ENCODE assay signal across 15 cellular contexts in the genomic region with DNA sequence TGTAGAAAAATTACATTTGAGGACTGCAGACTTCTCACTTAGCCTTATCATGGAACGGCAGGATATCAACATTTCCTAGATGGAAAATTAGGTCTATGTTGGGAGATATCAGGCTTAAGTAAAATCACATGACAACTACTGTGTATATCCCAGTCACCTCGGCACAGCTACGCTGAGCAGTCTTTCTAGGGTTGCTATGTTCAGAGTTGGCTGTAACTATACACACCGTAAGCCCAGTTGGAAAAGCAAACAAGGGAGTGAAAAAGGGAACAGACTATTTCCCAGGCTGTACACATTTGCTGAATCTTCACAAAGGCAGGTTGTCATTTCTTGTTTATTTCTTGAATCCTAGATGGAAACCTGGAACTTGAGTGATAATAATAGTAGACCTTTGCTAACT.
DNase-seq lines count a peak whose midpoint lies in the region; ATAC-seq, FAIRE-seq and TF ChIP-seq lines count a peak whose summit lies in the region.
"Had no signal": no experiment of that assay in that cellular context is flagged by ENCODE, and none has a peak within 500 bp of the region (broad histone marks: within the 10 kb centered on the region; RNA-seq: fewer than 3 reads in every experiment).

No MANE protein-coding gene starts in this region.

- H3K27ac ChIP-seq in BLaER1 treated with 17β-estradiol and CSF1 and Interleukin-3, amounts not matched to agents 10 nM and 100 nM: peak overlapping the region in 9 of 11 experiments; percentile 30 to 85 (median 49); a peak in 16 of 22 replicates
- no peak overlapping the region for H3K27ac ChIP-seq in GM12878 (ENCODE audit: control insufficient read depth, insufficient read depth)

- TF ChIP-seq POLR2A in GM12878 (IDR thresholded peaks at IDR 0.05; ENCODE audit: low read depth, low read length): no peak

- intact Hi-C loops in GM12878 (cut with micrococcal nuclease; ENCODE audit: unreplicated experiment): no loop called here

- DNase-seq in LHCN-M2 (ENCODE audit: low read depth): peak; percentile 44
- DNase-seq in GM12878 (ENCODE audit: low read depth, low spot score): no peak
- peak; percentile 15 for DNase-seq in left kidney (ENCODE audit: low read depth, low spot score)
- DNase-seq in NCI-H82 (lab: John Stamatoyannopoulos, UW): no peak
- no peak for DNase-seq in RKO (ENCODE audit: low spot score)
- DNase-seq in activated CD4-positive, alpha-beta T cell treated with anti-CD3 and anti-CD28 coated beads, Interleukin-2, amount 50 U/mL, for 48 hours: no peak
- DNase-seq in activated T-cell treated with anti-CD3 and anti-CD28 coated beads for 4 hours: no peak
- DNase-seq: activated T-cell treated with anti-CD3 and anti-CD28 coated beads, Interleukin-2, amount 50 U/mL, for 48 hours; CD4-positive, alpha-beta T cell; Karpas-422; naive thymus-derived CD4-positive, alpha-beta T cell; stimulated activated CD4-positive, alpha-beta T cell treated with anti-CD3 and anti-CD28 coated beads, Interleukin-4, amount 100 ng/mL, for 1 hour had no signal

- peak; percentile 23 for ATAC-seq in GM12878
- ATAC-seq: naive thymus-derived CD4-positive, alpha-beta T cell had no signal

- H3K4me3 ChIP-seq in BLaER1 treated with 17β-estradiol and CSF1 and Interleukin-3, amounts not matched to agents 10 nM and 100 nM: no peak overlapping the region
- H3K4me3 ChIP-seq in GM12878: no peak overlapping the region

- H3K9ac ChIP-seq in BLaER1 treated with 17β-estradiol and CSF1 and Interleukin-3, amounts not matched to agents 10 nM and 100 nM: peak overlapping the region in 2 of 11 experiments; percentile 44 to 60; a peak in 3 of 22 replicates
- H3K9ac ChIP-seq in GM12878 (ENCODE audit: control insufficient read depth, insufficient read depth, low read length): no peak overlapping the region

- SMC1A ChIA-PET in GM12878 (lab: Charles Lee; ENCODE audit: uncharacterized antibody, unreplicated experiment): no interaction called here

- H3K36me3 ChIP-seq in BLaER1 treated with 17β-estradiol and CSF1 and Interleukin-3, amounts not matched to agents 10 nM and 100 nM: no peaks in the 10 kb centered on the region
- H3K36me3 ChIP-seq in GM12878 (ENCODE audit: control insufficient read depth in 2 of 2, insufficient read depth in 2 of 2, low read length in 1 of 2): no peaks in the 10 kb centered on the region

- no peaks in the 10 kb centered on the region for H3K9me3 ChIP-seq in BLaER1 treated with 17β-estradiol and CSF1 and Interleukin-3, amounts not matched to agents 10 nM and 100 nM (replicated peaks in 1 of 11)
- no peaks in the 10 kb centered on the region for H3K9me3 ChIP-seq in GM12878 (replicated peaks; ENCODE audit: control insufficient read depth, insufficient read depth, low read length)

- peak overlapping the region; percentile 50 to 83 (median 72) for H3K4me2 ChIP-seq in BLaER1 treated with 17β-estradiol and CSF1 and Interleukin-3, amounts not matched to agents 10 nM and 100 nM
- no peak overlapping the region for H3K4me2 ChIP-seq in GM12878 (ENCODE audit: control insufficient read depth, insufficient read depth)

- TF ChIP-seq RAD21 in GM12878 (IDR thresholded peaks at IDR 0.05; ENCODE audit: insufficient read depth, low read depth, low read length): no peak

- POLR2A ChIA-PET in GM12878 (lab: Charles Lee): no interaction called here

- 47% methylated on average over 4 of the region's 4 CpGs for WGBS in GM12878 (ENCODE audit: insufficient coverage, insufficient replicate concordance, low lambda C conversion rate, missing lambda C conversion rate)

- peaks cover 29 to 66% (median 40%) of the 10 kb centered on the region in 10 experiments for H3K4me1 ChIP-seq in BLaER1 treated with 17β-estradiol and CSF1 and Interleukin-3, amounts not matched to agents 10 nM and 100 nM
- no peaks in the 10 kb centered on the region for H3K4me1 ChIP-seq in GM12878 (ENCODE audit: control insufficient read depth, insufficient read depth, low read length)

- no peak for TF ChIP-seq EP300 in GM12878 (IDR thresholded peaks at IDR 0.05; ENCODE audit: borderline replicate concordance in 1 of 2, control insufficient read depth in 1 of 2, low read depth in 2 of 2, low read length in 2 of 2)

- H2AFZ ChIP-seq in GM12878 (ENCODE audit: control insufficient read depth, low read depth, low read length): no peak overlapping the region

- H4K20me1 ChIP-seq in BLaER1 treated with 17β-estradiol and CSF1 and Interleukin-3, amounts not matched to agents 10 nM and 100 nM: no peaks in the 10 kb centered on the region
- H4K20me1 ChIP-seq in GM12878 (ENCODE audit: control insufficient read depth, insufficient read depth): no peaks in the 10 kb centered on the region

- RAD21 ChIA-PET in GM12878 (lab: Charles Lee; ENCODE audit: unreplicated experiment): no interaction called here

- no TSS peak for BruUV-seq in GM12878 (replicated peaks; lab: Mats Ljungman, UMichigan)

- no peak for FAIRE-seq in GM12878 (lab: Jason Lieb, UNC)
- FAIRE-seq: colon, TTC549 had no signal

- CTCF ChIA-PET in GM12878 (lab: Yijun Ruan, JAX): no interaction called here

- no peak for TF ChIP-seq CTCF in GM12878 (IDR thresholded peaks at IDR 0.05 in 2 of 3, conservative IDR thresholded peaks at IDR 0.05 in 1 of 3; ENCODE audit: control insufficient read depth in 2 of 3, extremely low read depth in 1 of 3, insufficient read depth in 1 of 3, low read depth in 3 of 3, low read length in 3 of 3)

- no peaks in the 10 kb centered on the region for H3K27me3 ChIP-seq in BLaER1 treated with 17β-estradiol and CSF1 and Interleukin-3, amounts not matched to agents 10 nM and 100 nM
- no peaks in the 10 kb centered on the region; a peak in 1 of 4 replicates for H3K27me3 ChIP-seq in GM12878 (replicated peaks in 1 of 2; ENCODE audit: control insufficient read depth in 2 of 2, insufficient read depth in 2 of 2, low read length in 1 of 2)

- H3K79me2 ChIP-seq in GM12878 (ENCODE audit: control insufficient read depth, insufficient read depth, low read length): no peaks in the 10 kb centered on the region

- in situ Hi-C loops in GM12878 (cut with MboI): no loop called here

TF ChIP-seq in GM12878, 131 proteins besides CTCF, POLR2A, EP300 and RAD21:
- no peak for TF ChIP-seq BRCA1 (IDR thresholded peaks at IDR 0.05; ENCODE audit: low read depth, low read length)
- TF ChIP-seq MEF2A (IDR thresholded peaks at IDR 0.05; ENCODE audit: insufficient read depth, low read depth, low read length): no peak
- TF ChIP-seq SPI1 (IDR thresholded peaks at IDR 0.05; ENCODE audit: borderline replicate concordance, insufficient read depth, low read depth, low read length): no peak
- no peak for TF ChIP-seq SIX5 (IDR thresholded peaks at IDR 0.05; ENCODE audit: low read depth, low read length, severe bottlenecking)
- TF ChIP-seq NFXL1 (IDR thresholded peaks at IDR 0.05; ENCODE audit: borderline replicate concordance): no peak
- no peak for TF ChIP-seq NBN (IDR thresholded peaks at IDR 0.05)
- TF ChIP-seq ZNF274 (IDR thresholded peaks at IDR 0.05; ENCODE audit: insufficient read depth, insufficient read length): no peak
- no peak for TF ChIP-seq IRF4 (IDR thresholded peaks at IDR 0.05; ENCODE audit: low read depth, low read length)
- no peak for TF ChIP-seq NR2C1 (IDR thresholded peaks at IDR 0.05)
- no peak for TF ChIP-seq MEF2B (IDR thresholded peaks at IDR 0.05; ENCODE audit: partially characterized antibody, poor library complexity, severe bottlenecking)
- TF ChIP-seq FOXM1 (IDR thresholded peaks at IDR 0.05; ENCODE audit: low read depth, low read length): no peak

Comparison
In these comparisons a context has a peak if more than half of its experiments do, and no peak if none do; other contexts are left out.
1. DNase-seq: peak in LHCN-M2 (single experiment) and left kidney (single experiment); none in GM12878 (single experiment), NCI-H82 (single experiment), RKO (single experiment), activated CD4-positive, alpha-beta T cell treated with anti-CD3 and anti-CD28 coated beads, Interleukin-2, amount 50 U/mL, for 48 hours (0 of 2) and activated T-cell treated with anti-CD3 and anti-CD28 coated beads for 4 hours (single experiment).